10 cellular contexts compared by ENCODE assay signal in the genomic region with DNA sequence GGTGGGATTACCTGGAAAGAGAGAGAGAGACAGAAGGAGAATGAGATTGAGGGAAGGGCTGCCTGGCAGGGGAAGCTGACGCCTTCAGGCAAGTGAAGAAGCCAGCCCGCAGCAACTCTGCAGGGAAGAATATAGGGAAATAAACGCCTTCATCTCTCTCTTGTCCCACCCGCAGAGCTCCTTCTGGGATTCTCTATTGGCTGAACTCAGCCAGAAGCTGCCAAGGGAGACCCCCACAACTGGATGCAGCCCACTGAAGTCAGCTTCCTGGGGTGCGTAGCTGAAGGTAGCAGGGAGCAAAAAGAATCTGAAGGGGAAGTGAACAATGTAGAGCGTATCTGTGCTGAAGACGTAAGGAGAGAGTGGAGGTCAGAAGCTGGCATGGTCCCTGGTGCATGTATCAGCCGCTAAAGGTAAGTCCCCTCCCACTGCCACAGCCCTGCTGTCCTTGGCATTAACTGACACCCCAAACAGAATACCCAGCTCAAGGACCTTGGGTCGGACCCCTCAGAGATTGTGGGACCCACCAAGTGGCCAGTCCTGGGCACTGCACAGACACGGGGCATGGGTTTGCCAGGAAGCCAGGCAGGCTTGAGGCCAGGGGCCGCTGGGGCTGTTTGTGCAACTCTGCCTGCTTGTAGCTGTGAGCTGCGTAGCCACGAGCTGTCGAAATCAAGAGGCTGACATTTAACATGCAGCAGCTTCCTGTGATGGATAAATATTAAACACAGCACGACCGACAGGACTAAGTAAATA.
DNase-seq lines count a peak whose midpoint lies in the region; ATAC-seq and TF ChIP-seq lines count a peak whose summit lies in the region.
"Had no signal": no experiment of that assay in that cellular context is flagged by ENCODE, and none has a peak within 500 bp of the region (broad histone marks: within the 10 kb centered on the region; RNA-seq: fewer than 3 reads in every experiment).

No MANE protein-coding gene starts in this region.

- H3K36me3 Mint-ChIP-seq in WTC11: no peaks in the 10 kb centered on the region
- no peaks in the 10 kb centered on the region for H3K36me3 Mint-ChIP-seq in activated naive CD4-positive, alpha-beta T cell treated with anti-CD3 and anti-CD28 coated beads for 36 hours (ENCODE audit: low read depth)
- no peaks in the 10 kb centered on the region for H3K36me3 Mint-ChIP-seq in activated CD4-positive, alpha-beta memory T cell treated with anti-CD3 and anti-CD28 coated beads for 36 hours

- H3K9me3 Mint-ChIP-seq in WTC11: peaks cover 9% of the 10 kb centered on the region
- no peaks in the 10 kb centered on the region for H3K9me3 Mint-ChIP-seq in activated naive CD4-positive, alpha-beta T cell treated with anti-CD3 and anti-CD28 coated beads for 36 hours
- no peaks in the 10 kb centered on the region for H3K9me3 Mint-ChIP-seq in activated CD4-positive, alpha-beta memory T cell treated with anti-CD3 and anti-CD28 coated beads for 36 hours

- peak in 2 of 3 experiments; percentile 0 to 2 for DNase-seq in NCI-H1417 (lab: John Stamatoyannopoulos, UW)
- DNase-seq in NCI-H1417 treated with DMSO at 0.1 percent for 48 hours (lab: John Stamatoyannopoulos, UW): no peak
- DNase-seq in WTC11 (ENCODE audit: low spot score): peak; percentile 70
- peak in 31 of 49 donors; percentile 1 to 56 (median 24) for DNase-seq in substantia nigra (lab: John Stamatoyannopoulos, UW)
- no peak for DNase-seq in activated naive CD4-positive, alpha-beta T cell treated with anti-CD3 and anti-CD28 coated beads for 36 hours
- no peak for DNase-seq in activated CD4-positive, alpha-beta memory T cell treated with anti-CD3 and anti-CD28 coated beads for 36 hours

- peaks cover 28% of the 10 kb centered on the region for H3K4me1 Mint-ChIP-seq in WTC11
- H3K4me1 Mint-ChIP-seq in activated naive CD4-positive, alpha-beta T cell treated with anti-CD3 and anti-CD28 coated beads for 36 hours (ENCODE audit: low read depth): no peaks in the 10 kb centered on the region
- no peaks in the 10 kb centered on the region for H3K4me1 Mint-ChIP-seq in activated CD4-positive, alpha-beta memory T cell treated with anti-CD3 and anti-CD28 coated beads for 36 hours (ENCODE audit: low read depth)

- peak; percentile 38; the same call in 1 of the 2 replicates for TF ChIP-seq CTCF in WTC11 (IDR thresholded peaks at IDR 0.05)

- H3K27ac Mint-ChIP-seq in WTC11: no peak overlapping the region
- no peak overlapping the region for H3K27ac Mint-ChIP-seq in activated naive CD4-positive, alpha-beta T cell treated with anti-CD3 and anti-CD28 coated beads for 36 hours
- H3K27ac Mint-ChIP-seq in activated CD4-positive, alpha-beta memory T cell treated with anti-CD3 and anti-CD28 coated beads for 36 hours: no peak overlapping the region

- no peaks in the 10 kb centered on the region for H3K9me3 ChIP-seq in iPS-20b (ENCODE audit: insufficient read depth, low read depth, low read length)

- peak overlapping the region; percentile 36; the same call in 1 of the 2 replicates for H3K4me3 ChIP-seq in iPS-20b (ENCODE audit: low read length)
- H3K4me3 ChIP-seq: BLaER1, K562 had no signal

- peaks cover 9% of the 10 kb centered on the region; the same call in 1 of the 2 replicates for H3K4me1 ChIP-seq in iPS-20b (ENCODE audit: insufficient read depth, low read length)

- POLR2A ChIA-PET in WTC11 (lab: Charles Lee): no interaction called here
- POLR2A ChIA-PET in activated CD4-positive, alpha-beta memory T cell treated with anti-CD3 and anti-CD28 coated beads for 36 hours (lab: Charles Lee): no interaction called here

- H3K27me3 ChIP-seq in iPS-20b (ENCODE audit: insufficient read depth, low read length): peaks cover 18% of the 10 kb centered on the region; the same call in 1 of the 2 replicates
- H3K27me3 ChIP-seq: BLaER1 had no signal

- CTCF ChIA-PET in WTC11 (lab: Charles Lee): interaction anchor here (0.6 to 2.1 kb wide), 21 partner anchors 14 to 690 kb away, joined by 3 to 15 read pairs (median 3); no protein-coding TSS in a partner anchor
- CTCF ChIA-PET in activated naive CD4-positive, alpha-beta T cell treated with anti-CD3 and anti-CD28 coated beads for 36 hours (lab: Charles Lee): interaction anchor here (0.6 kb wide), 1 partner anchor 445 kb away, joined by 3 read pairs; no protein-coding TSS in a partner anchor
- CTCF ChIA-PET in activated CD4-positive, alpha-beta memory T cell treated with anti-CD3 and anti-CD28 coated beads for 36 hours (lab: Charles Lee): no interaction called here

- H3K9ac ChIP-seq in iPS-20b (ENCODE audit: low read depth, low read length): no peak overlapping the region
- H3K9ac ChIP-seq: BLaER1 had no signal

- no peaks in the 10 kb centered on the region for H3K36me3 ChIP-seq in iPS-20b (ENCODE audit: insufficient read depth, low read depth, low read length)
- H3K36me3 ChIP-seq: BLaER1 had no signal

- H3K4me3 Mint-ChIP-seq in WTC11: no peak overlapping the region
- no peak overlapping the region for H3K4me3 Mint-ChIP-seq in activated naive CD4-positive, alpha-beta T cell treated with anti-CD3 and anti-CD28 coated beads for 36 hours
- H3K4me3 Mint-ChIP-seq in activated CD4-positive, alpha-beta memory T cell treated with anti-CD3 and anti-CD28 coated beads for 36 hours: no peak overlapping the region

- ATAC-seq in WTC11: peak; percentile 94
- no peak for ATAC-seq in HG02938 (IDR thresholded peaks at IDR 0.05; ENCODE audit: unreplicated experiment)
- ATAC-seq: K562 had no signal

- H3K27me3 Mint-ChIP-seq in WTC11 (ENCODE audit: low read depth): peaks cover 10% of the 10 kb centered on the region
- H3K27me3 Mint-ChIP-seq in activated naive CD4-positive, alpha-beta T cell treated with anti-CD3 and anti-CD28 coated beads for 36 hours (ENCODE audit: low read depth): peaks cover 22% of the 10 kb centered on the region
- peaks cover 20% of the 10 kb centered on the region for H3K27me3 Mint-ChIP-seq in activated CD4-positive, alpha-beta memory T cell treated with anti-CD3 and anti-CD28 coated beads for 36 hours

- intact Hi-C loops in activated naive CD4-positive, alpha-beta T cell treated with anti-CD3 and anti-CD28 coated beads for 36 hours (cut with micrococcal nuclease): no loop called here
- intact Hi-C loops in activated CD4-positive, alpha-beta memory T cell treated with anti-CD3 and anti-CD28 coated beads for 36 hours (cut with micrococcal nuclease): no loop called here

- H3K27ac ChIP-seq in iPS-20b (ENCODE audit: low read length) (no peak overlapping the region), substantia nigra (ENCODE audit: low read depth, low read length, poor library complexity, severe bottlenecking) (no peak overlapping the region)
- H3K27ac ChIP-seq: BLaER1 had no signal

TF ChIP-seq in WTC11, 78 proteins besides CTCF, POLR2A, EP300 and RAD21:
- TF ChIP-seq ZBTB21 (CRISPR knock-in tag; IDR thresholded peaks at IDR 0.05; ENCODE audit: borderline replicate concordance) (no peak), ZNF232 (CRISPR knock-in tag; IDR thresholded peaks at IDR 0.05) (no peak), OVOL2 (CRISPR knock-in tag; IDR thresholded peaks at IDR 0.05; ENCODE audit: borderline replicate concordance) (no peak)

Comparison
In these comparisons a context has a peak if more than half of its experiments do, and no peak if none do; other contexts are left out.
1. DNase-seq: peak in NCI-H1417 (2 of 3), WTC11 (single experiment) and substantia nigra (31 of 49); none in NCI-H1417 treated with DMSO at 0.1 percent for 48 hours (single experiment), activated naive CD4-positive, alpha-beta T cell treated with anti-CD3 and anti-CD28 coated beads for 36 hours (single experiment) and activated CD4-positive, alpha-beta memory T cell treated with anti-CD3 and anti-CD28 coated beads for 36 hours (single experiment).